Comparison of ENCODE assay signal across 29 cellular contexts in the genomic region with DNA sequence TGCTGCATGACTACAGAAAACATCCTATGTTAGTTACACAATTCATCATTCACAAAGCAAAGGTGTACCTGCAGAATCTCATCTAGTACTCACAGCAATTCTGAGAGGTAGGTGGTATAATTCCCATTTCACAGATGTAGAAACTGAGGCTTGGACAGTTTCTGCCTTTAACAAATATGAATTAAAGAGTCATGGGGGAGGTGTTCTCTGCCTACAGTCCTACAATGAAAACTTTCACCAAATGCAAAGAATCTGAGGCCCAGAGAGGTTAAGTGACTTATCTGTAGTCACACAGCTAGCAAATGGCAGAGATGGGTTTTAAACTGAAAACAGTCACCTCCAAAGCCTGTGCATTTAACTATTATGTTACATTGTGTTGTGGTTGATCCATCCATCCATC.
"Had no signal": no experiment of that assay in that cellular context is flagged by ENCODE, and none has a peak within 500 bp of the region (broad histone marks: within the 10 kb centered on the region; RNA-seq: fewer than 3 reads in every experiment).

No MANE protein-coding gene starts in this region.

- H3K4me3 Mint-ChIP-seq: effector memory CD8-positive, alpha-beta T cell; endodermal cell had no signal

- H3K27me3 ChIP-seq: colonic mucosa, esophagus muscularis mucosa, foreskin keratinocyte, gastrocnemius medialis, gastroesophageal sphincter had no signal

- H3K27ac ChIP-seq: colonic mucosa, coronary artery, dorsolateral prefrontal cortex, epithelial cell of prostate, esophagus muscularis mucosa, esophagus squamous epithelium, foreskin keratinocyte, gastrocnemius medialis, gastroesophageal sphincter, heart left ventricle, heart right ventricle, hepatocyte had no signal

- FAIRE-seq: colon, endometrium, endothelial cell of umbilical vein, frontal cortex had no signal

- H3K79me2 ChIP-seq: hepatocyte had no signal

- H3K27ac Mint-ChIP-seq: effector memory CD8-positive, alpha-beta T cell; endodermal cell had no signal

- H3K9me3 ChIP-seq: colonic mucosa, esophagus squamous epithelium, gastrocnemius medialis had no signal

- ATAC-seq: effector memory CD8-positive, alpha-beta T cell; esophagus mucosa; gastrocnemius medialis; gastroesophageal sphincter; heart left ventricle; heart right ventricle had no signal

- H3K4me2 ChIP-seq: hepatocyte had no signal

- H3K9me3 Mint-ChIP-seq: effector memory CD8-positive, alpha-beta T cell; endodermal cell had no signal

- H3K36me3 ChIP-seq: colonic mucosa, esophagus muscularis mucosa, esophagus squamous epithelium, gastrocnemius medialis, gastroesophageal sphincter, heart left ventricle, heart right ventricle had no signal

- H3K4me1 Mint-ChIP-seq: endodermal cell had no signal

- H3K4me1 ChIP-seq: colonic mucosa, esophagus squamous epithelium, foreskin keratinocyte, gastrocnemius medialis, heart left ventricle, heart right ventricle had no signal

- H2AFZ ChIP-seq: hepatocyte had no signal

- DNase-seq: colonic mucosa; cortex of kidney; dermis blood vessel endothelial cell; dorsolateral prefrontal cortex; effector CD4-positive, alpha-beta T cell; effector CD8-positive, alpha-beta T cell; effector memory CD4-positive, alpha-beta T cell; effector memory CD8-positive, alpha-beta T cell; erythroblast; esophagus squamous epithelium; foreskin fibroblast; foreskin keratinocyte; foreskin melanocyte; gastrocnemius medialis; glutamatergic neuron; head of caudate nucleus; heart left ventricle; heart right ventricle had no signal

- H3K4me3 ChIP-seq: colonic mucosa, coronary artery, dorsolateral prefrontal cortex, esophagus muscularis mucosa, esophagus squamous epithelium, gastrocnemius medialis, gastroesophageal sphincter, heart left ventricle, heart right ventricle, hepatocyte had no signal
